In genomic region chrX:154013001-154013421, GRCh38 we compare ENCODE assay signal across 1 cellular context.
TF ChIP-seq lines count a peak whose summit lies in the region.

No MANE protein-coding gene starts in this region.

TF ChIP-seq in A549, 52 proteins besides CTCF, POLR2A, EP300 and RAD21 (continued from another document):
- TF ChIP-seq MYC (IDR thresholded peaks at IDR 0.05; ENCODE audit: borderline replicate concordance, low read length) (no peak), FOSL2 (IDR thresholded peaks at IDR 0.05) (no peak), FOSL2 (CRISPR knock-in tag; IDR thresholded peaks at IDR 0.05) (no peak), EHMT2 (IDR thresholded peaks at IDR 0.05; ENCODE audit: low read depth) (no peak)
